In the genomic region with DNA sequence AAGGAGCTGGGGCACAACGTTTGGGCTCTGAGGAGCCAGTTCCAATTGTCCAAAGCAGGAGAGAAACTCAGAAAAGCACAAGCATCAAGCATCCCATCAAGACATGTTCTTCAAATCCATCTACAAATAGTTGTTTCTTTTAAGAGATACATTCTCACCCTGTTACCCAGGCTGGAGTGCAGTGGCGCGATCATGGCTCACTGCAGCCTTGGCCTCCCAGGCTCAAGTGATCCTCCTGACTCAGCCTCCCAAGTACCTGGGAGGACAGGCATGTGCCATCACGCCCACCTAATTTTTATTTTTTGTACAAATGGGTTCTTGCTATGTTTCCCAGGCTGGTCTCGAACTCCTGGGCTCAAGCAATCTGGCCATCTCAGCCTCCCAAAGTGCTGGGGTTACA, we compare ENCODE assay signal across 16 cellular contexts. TPM values are rescaled to one million over a fixed set of nuclear protein-coding genes. Genes with fewer than 3 reads are reported as not detected.
A peak's percentile ranks its signal among the peaks of the same experiment; 100 is the strongest.
DNase-seq lines count a peak whose midpoint lies in the region; ATAC-seq, FAIRE-seq and TF ChIP-seq lines count a peak whose summit lies in the region.
"Had no signal": no experiment of that assay in that cellular context is flagged by ENCODE, and none has a peak within 500 bp of the region (broad histone marks: within the 10 kb centered on the region; RNA-seq: fewer than 3 reads in every experiment).

No MANE protein-coding gene starts in this region.

- H4K20me1 ChIP-seq in HepG2 (ENCODE audit: insufficient read depth, low read length) (peaks cover 10% of the 10 kb centered on the region; the same call in 1 of the 2 replicates), neural progenitor cell (ENCODE audit: low read depth) (peaks cover 41% of the 10 kb centered on the region)

- POLR2A ChIA-PET in HepG2 (lab: Yijun Ruan, JAX), result no interaction called here
- POLR2A ChIA-PET in naive thymus-derived CD8-positive, alpha-beta T cell (lab: Charles Lee), result no interaction called here

- no peak for DNase-seq in HepG2 (ENCODE audit: low spot score)
- DNase-seq in right lobe of liver, result no peak
- no peak for DNase-seq in neural progenitor cell (ENCODE audit: low spot score)
- DNase-seq in spleen, result peak; percentile 39
- peak; percentile 37 for DNase-seq in upper lobe of right lung
- no peak for DNase-seq in naive thymus-derived CD8-positive, alpha-beta T cell
- DNase-seq: BE2C; Caco-2; CD8-positive, alpha-beta memory T cell; DMS53; HCEC 1CT; HFFc6; IMR-90 had no signal

- H3K4me3 ChIP-seq in HepG2 (replicated peaks in 1 of 3; ENCODE audit: insufficient read depth in 1 of 3, low read depth in 2 of 3, low read length in 3 of 3), result no peak overlapping the region
- no peak overlapping the region for H3K4me3 ChIP-seq in right lobe of liver
- no peak overlapping the region for H3K4me3 ChIP-seq in neural progenitor cell
- no peak overlapping the region for H3K4me3 ChIP-seq in spleen
- no peak overlapping the region for H3K4me3 ChIP-seq in upper lobe of right lung
- H3K4me3 ChIP-seq: A549 had no signal

- H3K79me2 ChIP-seq in HepG2 (ENCODE audit: insufficient read depth, low read length) (peaks cover 20% of the 10 kb centered on the region), neural progenitor cell (ENCODE audit: low read depth) (peaks cover 54% of the 10 kb centered on the region)

- intact Hi-C loops in HepG2 (cut with micrococcal nuclease; ENCODE audit: unreplicated experiment), result no loop called here
- intact Hi-C loops in right lobe of liver (cut with DNase I), result no loop called here
- intact Hi-C loops in spleen (cut with DNase I; ENCODE audit: low total_unique reads), result no loop called here
- intact Hi-C loops in upper lobe of right lung (cut with DNase I), result no loop called here

- no peak overlapping the region for H3K4me2 ChIP-seq in HepG2 (ENCODE audit: low read depth, low read length)
- no peak overlapping the region for H3K4me2 ChIP-seq in neural progenitor cell
- H3K4me2 ChIP-seq: A549 had no signal

- H3K27ac ChIP-seq in HepG2 (ENCODE audit: extremely low read length, insufficient read depth, low read length) (no peak overlapping the region), right lobe of liver (no peak overlapping the region), neural progenitor cell (no peak overlapping the region), spleen (no peak overlapping the region), upper lobe of right lung (no peak overlapping the region)
- H3K27ac ChIP-seq: A549, C4-2B had no signal

- no peak for ATAC-seq in HepG2
- ATAC-seq in right lobe of liver, result no peak
- no peak for ATAC-seq in upper lobe of right lung
- ATAC-seq in naive thymus-derived CD8-positive, alpha-beta T cell, result no peak
- no peak for ATAC-seq in HG03095 (IDR thresholded peaks at IDR 0.05; ENCODE audit: unreplicated experiment)
- ATAC-seq: A549 had no signal

- H3K27ac Mint-ChIP-seq in neural progenitor cell, result peak overlapping the region; percentile 83
- peak overlapping the region in 1 of 10 donors; percentile 64 for H3K27ac Mint-ChIP-seq in naive thymus-derived CD8-positive, alpha-beta T cell
- H3K27ac Mint-ChIP-seq: HFFc6 had no signal

- peaks cover 5% of the 10 kb centered on the region for H3K9me3 Mint-ChIP-seq in neural progenitor cell
- H3K9me3 Mint-ChIP-seq in naive thymus-derived CD8-positive, alpha-beta T cell, result peaks cover 0 to 4% (median 0%) of the 10 kb centered on the region in 9 donors
- H3K9me3 Mint-ChIP-seq: CD8-positive, alpha-beta memory T cell; HFFc6 had no signal

- no peak for FAIRE-seq in HepG2 (lab: Jason Lieb, UNC)
- FAIRE-seq: A549 had no signal

- TF ChIP-seq EP300 in HepG2 (IDR thresholded peaks at IDR 0.05; ENCODE audit: low read depth in 2 of 2, low read length in 2 of 2) (no peak), HepG2 (CRISPR knock-in tag; IDR thresholded peaks at IDR 0.05; ENCODE audit: borderline replicate concordance) (no peak)

- H3K4me1 ChIP-seq in HepG2 (ENCODE audit: insufficient read depth, low read length) (no peaks in the 10 kb centered on the region), right lobe of liver (no peaks in the 10 kb centered on the region), neural progenitor cell (no peaks in the 10 kb centered on the region), spleen (peaks cover 0 to 27% (median 10%) of the 10 kb centered on the region in 6 donors), upper lobe of right lung (no peaks in the 10 kb centered on the region)
- H3K4me1 ChIP-seq: A549, BE2C, Caco-2 had no signal

- peaks cover 2% of the 10 kb centered on the region for H3K27me3 Mint-ChIP-seq in neural progenitor cell (ENCODE audit: insufficient read depth, low read depth)
- H3K27me3 Mint-ChIP-seq in naive thymus-derived CD8-positive, alpha-beta T cell, result no peaks in the 10 kb centered on the region
- H3K27me3 Mint-ChIP-seq: CD8-positive, alpha-beta memory T cell had no signal

- H3K36me3 Mint-ChIP-seq in neural progenitor cell, result peaks cover 27% of the 10 kb centered on the region
- H3K36me3 Mint-ChIP-seq in naive thymus-derived CD8-positive, alpha-beta T cell, result peaks cover 0 to 62% (median 8%) of the 10 kb centered on the region in 3 donors

- H3K36me3 ChIP-seq in HepG2 (replicated peaks in 1 of 2; ENCODE audit: control insufficient read depth in 1 of 2, insufficient read depth in 2 of 2, low read length in 2 of 2) (peaks cover 19 to 46% of the 10 kb centered on the region in 2 experiments), right lobe of liver (peaks cover 0 to 29% (median 11%) of the 10 kb centered on the region in 4 donors), neural progenitor cell (peaks cover 4% of the 10 kb centered on the region), spleen (peaks cover 0 to 86% (median 57%) of the 10 kb centered on the region in 6 donors), upper lobe of right lung (peaks cover 55% of the 10 kb centered on the region)

- no peaks in the 10 kb centered on the region for H3K4me1 Mint-ChIP-seq in neural progenitor cell
- peaks cover 0 to 9% (median 6%) of the 10 kb centered on the region in 4 donors for H3K4me1 Mint-ChIP-seq in naive thymus-derived CD8-positive, alpha-beta T cell

- no peak overlapping the region for H3K4me3 Mint-ChIP-seq in neural progenitor cell
- no peak overlapping the region for H3K4me3 Mint-ChIP-seq in naive thymus-derived CD8-positive, alpha-beta T cell
- H3K4me3 Mint-ChIP-seq: CD8-positive, alpha-beta memory T cell; HFFc6 had no signal

- no peak for TF ChIP-seq CTCF in HepG2 (CRISPR knock-in tag; IDR thresholded peaks at IDR 0.05)
- TF ChIP-seq CTCF in right lobe of liver (IDR thresholded peaks at IDR 0.05), result no peak
- TF ChIP-seq CTCF in neural progenitor cell (IDR thresholded peaks at IDR 0.05), result no peak
- TF ChIP-seq CTCF in spleen (IDR thresholded peaks at IDR 0.05 in 8 of 11, conservative IDR thresholded peaks at IDR 0.05 in 3 of 11), result no peak
- no peak for TF ChIP-seq CTCF in upper lobe of right lung (IDR thresholded peaks at IDR 0.05)

- H3K27me3 ChIP-seq in HepG2 (ENCODE audit: control insufficient read depth in 1 of 2, insufficient read depth in 2 of 2, low read length in 2 of 2), result no peaks in the 10 kb centered on the region
- no peaks in the 10 kb centered on the region for H3K27me3 ChIP-seq in right lobe of liver
- no peaks in the 10 kb centered on the region for H3K27me3 ChIP-seq in neural progenitor cell
- H3K27me3 ChIP-seq in spleen (replicated peaks in 1 of 7), result no peaks in the 10 kb centered on the region
- H3K27me3 ChIP-seq in upper lobe of right lung, result no peaks in the 10 kb centered on the region
- H3K27me3 ChIP-seq: BE2C had no signal

- H3K9ac ChIP-seq in HepG2 (ENCODE audit: insufficient read depth, low read depth, low read length), result no peak overlapping the region
- no peak overlapping the region for H3K9ac ChIP-seq in neural progenitor cell

- TF ChIP-seq POLR2A in HepG2 (IDR thresholded peaks at IDR 0.05; ENCODE audit: insufficient read depth in 1 of 2, low read depth in 2 of 2, low read length in 2 of 2) (no peak), right lobe of liver (IDR thresholded peaks at IDR 0.05) (no peak), spleen (IDR thresholded peaks at IDR 0.05) (no peak)

- WGBS in HepG2 (ENCODE audit: low lambda C conversion rate), result 94% methylated on average over 5 of the region's 5 CpGs
- WGBS in right lobe of liver (ENCODE audit: insufficient coverage, low coverage, low lambda C conversion rate, missing lambda C conversion rate), result 92% methylated on average over 5 of the region's 5 CpGs
- 91 to 98% (median 95%) methylated on average over 4 to 5 of the region's 5 CpGs for WGBS in spleen, 5 donors

- in situ Hi-C loops in HepG2 (cut with HindIII; ENCODE audit: extremely low pct_ligation_motif_present, low pct_unique_long_range_greater_than_20kb), result no loop called here

- BruUV-seq in HepG2 (replicated peaks; lab: Mats Ljungman, UMichigan), result no TSS peak

- H3K9me3 ChIP-seq in HepG2 (ENCODE audit: low read length) (no peaks in the 10 kb centered on the region), right lobe of liver (no peaks in the 10 kb centered on the region), neural progenitor cell (ENCODE audit: low read depth) (no peaks in the 10 kb centered on the region), spleen (peaks cover 0 to 2% (median 0%) of the 10 kb centered on the region in 8 donors), upper lobe of right lung (no peaks in the 10 kb centered on the region)
- H3K9me3 ChIP-seq: A549, BE2C, Caco-2 had no signal

- CTCF ChIA-PET in HepG2 (lab: Yijun Ruan, JAX; ENCODE audit: low intra/inter-chr PET ratio, low total read pairs), result no interaction called here

- TF ChIP-seq RAD21 in HepG2 (CRISPR knock-in tag; IDR thresholded peaks at IDR 0.05), result no peak

- no peaks in the 10 kb centered on the region for H3F3A ChIP-seq in neural progenitor cell (ENCODE audit: low read depth)

- H2AFZ ChIP-seq in HepG2 (ENCODE audit: low read length) (no peak overlapping the region), neural progenitor cell (replicated peaks) (no peak overlapping the region)

RNA-seq across cellular contexts. Expression of gene NELFA, which starts 18.1 kb away (rescaled TPM):
- 11.4 and 18.5 TPM in 2 replicates for total RNA-seq in HepG2 (2016; rRNA removed; fragmentation: Illumina TruSeq; extraction: Trizol)
- total RNA-seq in HepG2 (2016; cell fraction: cytosol; rRNA removed; fragmentation: Illumina TruSeq; extraction: Trizol; ENCODE audit: low read depth), result 11.0 and 11.5 TPM in 2 replicates
- 10.3 and 19.4 TPM in 2 replicates for total RNA-seq in HepG2 (2016; cell fraction: insoluble cytoplasmic fraction; rRNA removed; fragmentation: Illumina TruSeq; extraction: Trizol)
- total RNA-seq in HepG2 (2016; cell fraction: membrane; rRNA removed; fragmentation: Illumina TruSeq; extraction: Trizol), result 15.4 and 15.7 TPM in 2 replicates
- 15.3 and 18.5 TPM in 2 replicates for total RNA-seq in HepG2 (2016; cell fraction: nucleus; rRNA removed; fragmentation: Illumina TruSeq; extraction: Trizol)
- polyA plus RNA-seq in HepG2 (2011; rRNA removed), result 13.3 and 14.6 TPM in 2 replicates
- 6.5 and 13.6 TPM in 2 replicates for polyA plus RNA-seq in HepG2 (2011; cell fraction: cytosol; rRNA removed)
- polyA plus RNA-seq in HepG2 (2011; cell fraction: nucleus; rRNA removed), result 45.3 and 58.0 TPM in 2 replicates
- 16.5 and 18.9 TPM in 2 replicates for polyA plus RNA-seq in HepG2 (2012)
- 6.0 and 6.9 TPM in 2 replicates for polyA plus RNA-seq in HepG2 (2016; cell fraction: cytosol; fragmentation: Illumina TruSeq; extraction: Trizol; ENCODE audit: low read depth)
- polyA plus RNA-seq in HepG2 (2016; cell fraction: insoluble cytoplasmic fraction; fragmentation: Illumina TruSeq; extraction: Trizol; ENCODE audit: low read depth), result 18.4 and 25.2 TPM in 2 replicates
- polyA plus RNA-seq in HepG2 (2016; cell fraction: membrane; fragmentation: Illumina TruSeq; extraction: Trizol; ENCODE audit: low read depth), result 9.2 and 10.2 TPM in 2 replicates
- polyA plus RNA-seq in HepG2 (2016; cell fraction: nucleus; fragmentation: Illumina TruSeq; extraction: Trizol; ENCODE audit: insufficient read depth, low read depth), result 43.4 and 47.9 TPM in 2 replicates
- 8.8 and 40.6 TPM in 2 replicates for polyA minus RNA-seq in HepG2 (2011; rRNA and poly(A)+ RNA removed; ENCODE audit: low replicate concordance)
- 11.3 and 19.9 TPM in 2 replicates for polyA minus RNA-seq in HepG2 (2011; cell fraction: cytosol; rRNA and poly(A)+ RNA removed)
- 29.0 and 37.0 TPM in 2 replicates for polyA minus RNA-seq in HepG2 (2011; cell fraction: nucleus; rRNA and poly(A)+ RNA removed)
- total RNA-seq in right lobe of liver, result 10 to 100 TPM in 2 of 6 experiments, 1 to 10 TPM in 4; 6.6 to 14.7 (median 8.7) TPM
- 18.0 and 50.3 TPM in 2 replicates for total RNA-seq in neural progenitor cell (ENCODE audit: low replicate concordance)
- 10 to 100 TPM; 20.2 to 36.6 (median 31.5) TPM for total RNA-seq in spleen
- 10 to 100 TPM; 19.9 to 29.6 (median 20.1) TPM for polyA plus RNA-seq in spleen
- 22.7 TPM for total RNA-seq in upper lobe of right lung
- 10 to 100 TPM; 46.1 to 47.9 TPM for total RNA-seq in naive thymus-derived CD8-positive, alpha-beta T cell
- 10 to 100 TPM; 20.1 to 37.8 (median 27.7) TPM for polyA plus RNA-seq in naive thymus-derived CD8-positive, alpha-beta T cell

Comparison
In these comparisons a context has a peak if more than half of its experiments do, and no peak if none do; other contexts are left out.
1. DNase-seq: peak in spleen (single experiment) and upper lobe of right lung (single experiment); none in HepG2 (single experiment), right lobe of liver (0 of 3), neural progenitor cell (single experiment) and naive thymus-derived CD8-positive, alpha-beta T cell (0 of 10).